Comparison of ENCODE assay signal across 9 cellular contexts in the genomic region with DNA sequence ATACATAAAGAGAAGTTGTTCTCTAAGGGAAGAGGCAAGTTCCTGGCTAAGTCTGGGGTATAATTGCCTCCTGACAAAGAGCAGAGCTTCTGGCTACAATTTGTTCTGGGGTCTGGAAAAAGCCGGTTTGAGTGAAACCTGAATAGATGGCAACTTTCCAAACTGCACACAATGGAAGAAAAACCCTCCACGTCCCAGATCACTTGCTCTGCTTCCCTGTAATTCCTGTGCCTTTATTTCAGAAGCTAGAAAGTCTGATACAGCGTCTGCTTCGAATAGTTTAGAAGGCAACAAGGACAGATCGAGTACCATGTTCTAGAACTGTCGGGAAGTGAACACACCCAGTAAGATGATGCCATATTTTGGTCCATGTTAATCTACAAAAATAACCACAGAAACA. TPM values are rescaled to one million over a fixed set of nuclear protein-coding genes. Genes with fewer than 3 reads are reported as not detected.
DNase-seq lines count a peak whose midpoint lies in the region; ATAC-seq and TF ChIP-seq lines count a peak whose summit lies in the region.
"Had no signal": no experiment of that assay in that cellular context is flagged by ENCODE, and none has a peak within 500 bp of the region (broad histone marks: within the 10 kb centered on the region; RNA-seq: fewer than 3 reads in every experiment).

No MANE protein-coding gene starts in this region.

- H3K27ac ChIP-seq in 22Rv1 (peak overlapping the region; percentile 97), mesodermal cell (ENCODE audit: low read depth, low read length, severe bottlenecking) (peak overlapping the region; percentile 91), brain microvascular endothelial cell (no peak overlapping the region)

- H3K36me3 ChIP-seq in MG63 (no peaks in the 10 kb centered on the region; the same call in 1 of the 2 replicates), mesodermal cell (ENCODE audit: control insufficient read depth, insufficient read depth, low read length) (peaks cover 11% of the 10 kb centered on the region), brain microvascular endothelial cell (replicated peaks) (no peaks in the 10 kb centered on the region)

- H3K4me3 ChIP-seq in MG63 (peak overlapping the region; percentile 83), astrocyte of the spinal cord (ENCODE audit: low read depth, low read length) (no peak overlapping the region), mesodermal cell (ENCODE audit: extremely low read depth, insufficient read depth, low read length, poor library complexity, severe bottlenecking) (no peak overlapping the region), brain microvascular endothelial cell (ENCODE audit: low read depth, low read length) (no peak overlapping the region)

- 85 to 96% methylated on average over 6 of the region's 6 CpGs for WGBS in mesodermal cell (ENCODE audit: insufficient coverage in 2 of 2), 2 experiments

- in situ Hi-C loops in astrocyte of the spinal cord (cut with HindIII; ENCODE audit: low sequenced_read_pairs) (no loop called here), brain microvascular endothelial cell (cut with HindIII; ENCODE audit: low pct_ligation_motif_present, low sequenced_read_pairs) (no loop called here)

- H3K27me3 ChIP-seq in MG63 = no peaks in the 10 kb centered on the region
- no peaks in the 10 kb centered on the region for H3K27me3 ChIP-seq in brain microvascular endothelial cell (replicated peaks)

- peaks cover 15% of the 10 kb centered on the region for H3K4me1 ChIP-seq in mesodermal cell (ENCODE audit: control insufficient read depth, insufficient read depth, low read length, poor library complexity, severe bottlenecking)

- no peak for TF ChIP-seq CTCF in 22Rv1 (IDR thresholded peaks at IDR 0.05)
- no peak for TF ChIP-seq CTCF in astrocyte of the spinal cord (IDR thresholded peaks at IDR 0.05; ENCODE audit: low read depth, low read length)
- no peak for TF ChIP-seq CTCF in brain microvascular endothelial cell (IDR thresholded peaks at IDR 0.05; ENCODE audit: low read depth, low read length, missing control alignments)

- intact Hi-C loops in sciatic nerve (cut with DNase I) = no loop called here

- no peak for DNase-seq in MG63
- peak; percentile 41 for DNase-seq in astrocyte of the spinal cord (ENCODE audit: low read depth, low spot score)
- no peak for DNase-seq in brain microvascular endothelial cell
- DNase-seq in sciatic nerve (ENCODE audit: low spot score) = no peak
- DNase-seq in stimulated activated naive CD4-positive, alpha-beta T cell treated with Interleukin-2 at 50 U/mL for 16 hours (lab: John Stamatoyannopoulos, UW) = no peak
- DNase-seq: T1000 had no signal

- ATAC-seq in sciatic nerve = no peak
- ATAC-seq in esophagus mucosa = no peak

- H3K9me3 ChIP-seq in MG63 = no peaks in the 10 kb centered on the region
- no peaks in the 10 kb centered on the region for H3K9me3 ChIP-seq in mesodermal cell (ENCODE audit: control insufficient read depth, low read length)

RNA-seq across cellular contexts. Expression of gene WDR82, which starts 1.6 kb away (rescaled TPM):
- total RNA-seq in MG63 (2014; rRNA removed; shearing (Covaris generic); ENCODE audit: low replicate concordance) = 27.6 and 40.0 TPM in 2 replicates
- polyA plus RNA-seq in mesodermal cell (2013, experiment 1 of 2) = 68.1 TPM
- 62.5 TPM for polyA plus RNA-seq in mesodermal cell (2013, experiment 2 of 2)
- total RNA-seq in sciatic nerve (71.5 TPM), esophagus mucosa (52.2 TPM)

RNA-seq across cellular contexts. Expression of gene GLYCTK, which starts 7.6 kb away (rescaled TPM):
- total RNA-seq in MG63 (2014; rRNA removed; shearing (Covaris generic); ENCODE audit: low replicate concordance) = 2.3 and 10.6 TPM in 2 replicates
- polyA plus RNA-seq in mesodermal cell (2013, experiment 1 of 2) = 8.2 TPM
- polyA plus RNA-seq in mesodermal cell (2013, experiment 2 of 2) = 6.3 TPM
- total RNA-seq in sciatic nerve = 16.7 TPM
- total RNA-seq in esophagus mucosa = 7.2 TPM

RNA-seq across cellular contexts. Expression of gene PPM1M, which starts 34.5 kb away (rescaled TPM):
- total RNA-seq in MG63 (2014; rRNA removed; shearing (Covaris generic); ENCODE audit: low replicate concordance) = 7.9 and 16.2 TPM in 2 replicates
- polyA plus RNA-seq in mesodermal cell (2013, experiment 1 of 2) = 8.4 TPM
- 7.7 TPM for polyA plus RNA-seq in mesodermal cell (2013, experiment 2 of 2)
- total RNA-seq in sciatic nerve (36.9 TPM), esophagus mucosa (9.5 TPM)

RNA-seq across cellular contexts. Expression of gene DNAH1, which starts 36.1 kb away (rescaled TPM):
- total RNA-seq in MG63 (2014; rRNA removed; shearing (Covaris generic); ENCODE audit: low replicate concordance) = 0.49 and 1.2 TPM in 2 replicates
- 1.9 TPM for polyA plus RNA-seq in mesodermal cell (2013, experiment 1 of 2)
- polyA plus RNA-seq in mesodermal cell (2013, experiment 2 of 2) = 1.6 TPM
- total RNA-seq in sciatic nerve (20.1 TPM), esophagus mucosa (1.6 TPM)

RNA-seq across cellular contexts. Expression of gene TWF2, which starts 41.1 kb away (rescaled TPM):
- total RNA-seq in MG63 (2014; rRNA removed; shearing (Covaris generic); ENCODE audit: low replicate concordance) = 37.4 and 100 TPM in 2 replicates
- polyA plus RNA-seq in mesodermal cell (2013, experiment 1 of 2) = 75.3 TPM
- 61.3 TPM for polyA plus RNA-seq in mesodermal cell (2013, experiment 2 of 2)
- total RNA-seq in sciatic nerve (39.8 TPM), esophagus mucosa (37.4 TPM)
